27 cellular contexts compared by ENCODE assay signal in genomic region chr4:28176942-28177341, GRCh38.
"Had no signal": no experiment of that assay in that cellular context is flagged by ENCODE, and none has a peak within 500 bp of the region (broad histone marks: within the 10 kb centered on the region; RNA-seq: fewer than 3 reads in every experiment).

No MANE protein-coding gene starts in this region.

- H3K4me3 Mint-ChIP-seq: activated naive CD8-positive, alpha-beta T cell; activated T-cell treated with anti-CD3 and anti-CD28 coated beads, Interleukin-2, amount 50 U/mL, for 4 hours; naive thymus-derived CD8-positive, alpha-beta T cell; neural progenitor cell; stimulated activated naive B cell treated with anti-CD40 and anti-IgM and Interleukin-4, amounts not matched to agents 10 μg/mL and 1 μg/mL and 100 μg/mL, for 72 hours had no signal

- H3K4me1 Mint-ChIP-seq: naive thymus-derived CD8-positive, alpha-beta T cell; neural progenitor cell; stimulated activated naive B cell treated with anti-CD40 and anti-IgM and Interleukin-4, amounts not matched to agents 10 μg/mL and 1 μg/mL and 100 μg/mL, for 72 hours had no signal

- H3K27me3 Mint-ChIP-seq: activated naive CD8-positive, alpha-beta T cell; naive thymus-derived CD8-positive, alpha-beta T cell; stimulated activated naive B cell treated with anti-CD40 and anti-IgM and Interleukin-4, amounts not matched to agents 10 μg/mL and 1 μg/mL and 100 μg/mL, for 72 hours had no signal

- H3K9me3 ChIP-seq: ascending aorta, lower lobe of right lung, upper lobe of left lung had no signal

- H3K27me3 ChIP-seq: adrenal gland, ascending aorta, brain microvascular endothelial cell, neural progenitor cell, upper lobe of left lung had no signal

- ATAC-seq: activated T-cell treated with anti-CD3 and anti-CD28 coated beads, Interleukin-2, amount 50 U/mL, for 4 hours; esophagus mucosa; left lobe of liver; lower lobe of right lung; naive thymus-derived CD8-positive, alpha-beta T cell; sciatic nerve; stimulated activated naive B cell treated with anti-CD40 and anti-IgM and Interleukin-4, amounts not matched to agents 10 μg/mL and 1 μg/mL and 100 μg/mL, for 72 hours had no signal

- H3K4me1 ChIP-seq: adrenal gland, ascending aorta, lower lobe of right lung, neural progenitor cell, upper lobe of left lung had no signal

- H3K4me3 ChIP-seq: adrenal gland, ascending aorta, lower lobe of right lung, neural progenitor cell, upper lobe of left lung had no signal

- H3K9ac ChIP-seq: neural progenitor cell had no signal

- H2AFZ ChIP-seq: neural progenitor cell had no signal

- H3K9me3 Mint-ChIP-seq: neural progenitor cell had no signal

- DNase-seq: activated CD4-positive, alpha-beta T cell treated with anti-CD3 and anti-CD28 coated beads for 4 hours; activated CD4-positive, alpha-beta T cell treated with anti-CD3 and anti-CD28 coated beads, Interleukin-2, amount 50 U/mL, for 48 hours; activated CD4-positive, CD25-positive, alpha-beta regulatory T cell; activated CD8-positive, alpha-beta memory T cell treated with anti-CD3 and anti-CD28 coated beads, Interleukin-2, amount 50 U/mL, for 48 hours; activated naive CD4-positive, alpha-beta T cell; activated T-cell treated with anti-CD3 and anti-CD28 coated beads, Interleukin-2, amount 50 U/mL, for 4 hours; adrenal gland; brain microvascular endothelial cell; central memory CD4-positive, alpha-beta T cell; dermis blood vessel endothelial cell; effector CD8-positive, alpha-beta T cell; foreskin melanocyte; kidney; lower lobe of right lung; naive thymus-derived CD8-positive, alpha-beta T cell; posterior cingulate gyrus; stimulated activated CD4-positive, alpha-beta T cell treated with anti-CD3 and anti-CD28 coated beads, Interleukin-2, amount 100 ng/mL, for 48 hours; stimulated activated CD8-positive, alpha-beta memory T cell treated with anti-CD3 and anti-CD28 coated beads, Interleukin-4, amount 100 ng/mL, for 48 hours; stimulated activated naive B cell treated with anti-CD40 and anti-IgM and Interleukin-4, amounts not matched to agents 10 μg/mL and 1 μg/mL and 100 μg/mL, for 72 hours; upper lobe of left lung had no signal

- H3K4me2 ChIP-seq: neural progenitor cell had no signal

- H3K36me3 Mint-ChIP-seq: activated naive CD8-positive, alpha-beta T cell; naive thymus-derived CD8-positive, alpha-beta T cell; neural progenitor cell; stimulated activated naive B cell treated with anti-CD40 and anti-IgM and Interleukin-4, amounts not matched to agents 10 μg/mL and 1 μg/mL and 100 μg/mL, for 72 hours had no signal

- H3K27ac Mint-ChIP-seq: activated naive CD8-positive, alpha-beta T cell; activated T-helper 2 cell treated with anti-CD3 and anti-CD28 coated beads, Interferon-gamma antibody, Interleukin-2, Interleukin-4, amounts not matched to agents 10 μg/mL and 5 μg/mL and 100 μg/mL, durations not matched to agents 14 hours and 24 hours and 36 hours; naive thymus-derived CD8-positive, alpha-beta T cell; neural progenitor cell; stimulated activated naive B cell treated with anti-CD40 and anti-IgM and Interleukin-4, amounts not matched to agents 10 μg/mL and 1 μg/mL and 100 μg/mL, for 72 hours had no signal

- H3K36me3 ChIP-seq: adrenal gland, ascending aorta, brain microvascular endothelial cell, lower lobe of right lung, neural progenitor cell, upper lobe of left lung had no signal

- H3K27ac ChIP-seq: adrenal gland, ascending aorta, brain microvascular endothelial cell, lower lobe of right lung, neural progenitor cell, upper lobe of left lung had no signal
